ENCODE assay signal across 1 cellular context in the genomic region with DNA sequence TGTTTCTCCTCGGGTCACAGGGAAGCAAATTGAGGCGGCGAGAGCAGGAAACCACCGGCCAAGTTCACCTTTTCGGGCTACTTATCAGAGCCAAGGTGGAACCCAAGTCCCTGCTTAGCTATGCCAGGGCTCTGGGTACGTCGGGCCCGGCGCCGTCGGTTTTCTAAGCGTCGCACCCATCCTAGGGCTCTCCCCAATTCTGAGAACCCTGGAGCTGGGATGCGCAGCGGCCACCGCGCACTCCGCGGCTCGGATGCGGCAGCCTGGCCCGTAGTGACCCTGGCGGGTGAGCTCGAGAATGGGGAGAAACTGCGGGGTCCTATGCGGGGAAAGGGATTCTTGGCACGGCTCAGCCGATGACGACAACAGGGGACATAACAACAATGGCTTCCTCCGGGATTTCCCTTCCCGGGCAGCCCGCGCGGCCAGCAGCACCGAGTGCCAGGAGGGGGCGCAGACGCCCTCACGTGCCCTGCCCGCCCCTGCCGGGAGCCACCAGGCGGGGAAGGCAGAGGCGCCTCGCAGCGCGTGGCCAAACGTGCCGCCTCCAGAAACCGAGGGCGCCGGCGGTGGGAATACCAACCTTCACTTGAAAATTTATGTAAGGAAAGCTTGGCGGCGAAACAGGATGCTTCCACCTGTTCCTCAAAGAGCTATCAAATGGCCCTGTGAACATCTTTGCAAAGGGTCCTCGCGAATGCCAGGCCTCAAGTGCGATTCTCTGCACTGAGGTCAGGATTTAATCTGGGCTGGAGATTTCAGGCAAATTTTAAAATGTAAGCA.
TF ChIP-seq lines count a peak whose summit lies in the region.

No MANE protein-coding gene starts in this region.

TF ChIP-seq in A549, 52 proteins besides CTCF, POLR2A, EP300 and RAD21 (continued from another document):
- TF ChIP-seq, protein P1, sequence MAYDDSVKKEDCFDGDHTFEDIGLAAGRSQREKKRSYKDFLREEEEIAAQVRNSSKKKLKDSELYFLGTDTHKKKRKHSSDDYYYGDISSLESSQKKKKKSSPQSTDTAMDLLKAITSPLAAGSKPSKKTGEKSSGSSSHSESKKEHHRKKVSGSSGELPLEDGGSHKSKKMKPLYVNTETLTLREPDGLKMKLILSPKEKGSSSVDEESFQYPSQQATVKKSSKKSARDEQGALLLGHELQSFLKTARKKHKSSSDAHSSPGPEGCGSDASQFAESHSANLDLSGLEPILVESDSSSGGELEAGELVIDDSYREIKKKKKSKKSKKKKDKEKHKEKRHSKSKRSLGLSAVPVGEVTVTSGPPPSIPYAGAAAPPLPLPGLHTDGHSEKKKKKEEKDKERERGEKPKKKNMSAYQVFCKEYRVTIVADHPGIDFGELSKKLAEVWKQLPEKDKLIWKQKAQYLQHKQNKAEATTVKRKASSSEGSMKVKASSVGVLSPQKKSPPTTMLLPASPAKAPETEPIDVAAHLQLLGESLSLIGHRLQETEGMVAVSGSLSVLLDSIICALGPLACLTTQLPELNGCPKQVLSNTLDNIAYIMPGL (CRISPR knock-in tag; IDR thresholded peaks at IDR 0.05; ENCODE audit: borderline replicate concordance): no peak
- TF ChIP-seq HOXB13 (CRISPR knock-in tag; IDR thresholded peaks at IDR 0.05; ENCODE audit: low read depth) (no peak; the same call in 1 of the 2 replicates), EHMT2 (IDR thresholded peaks at IDR 0.05; ENCODE audit: low read depth) (no peak), RNF2 (IDR thresholded peaks at IDR 0.05; ENCODE audit: borderline replicate concordance, low read depth) (no peak), MAZ (IDR thresholded peaks at IDR 0.05; ENCODE audit: borderline replicate concordance, low read depth, low read length) (no peak), BHLHE40 (IDR thresholded peaks at IDR 0.05; ENCODE audit: low read depth, low read length) (peak; percentile 99), ZNF302 (CRISPR knock-in tag; IDR thresholded peaks at IDR 0.05) (no peak), KDM1A (IDR thresholded peaks at IDR 0.05; ENCODE audit: low read depth) (no peak), MYC (IDR thresholded peaks at IDR 0.05; ENCODE audit: borderline replicate concordance, low read length) (peak; percentile 51; the same call in 1 of the 2 replicates), CHD4 (IDR thresholded peaks at IDR 0.05; ENCODE audit: borderline replicate concordance) (no peak), RCOR1 (IDR thresholded peaks at IDR 0.05; ENCODE audit: low read depth, low read length) (no peak), ZFP36 (IDR thresholded peaks at IDR 0.05; ENCODE audit: borderline replicate concordance, partially characterized antibody) (no peak), SREBF2 (IDR thresholded peaks at IDR 0.05) (no peak), NPAS2 (CRISPR knock-in tag; IDR thresholded peaks at IDR 0.05; ENCODE audit: borderline replicate concordance) (peak; percentile 75), POLR2AphosphoS2 (conservative IDR thresholded peaks at IDR 0.05; ENCODE audit: low read length) (no peak), PHF8 (IDR thresholded peaks at IDR 0.05; ENCODE audit: borderline replicate concordance, low read depth) (no peak), GATA3 (IDR thresholded peaks at IDR 0.05; ENCODE audit: borderline replicate concordance) (no peak), FOSL2 (IDR thresholded peaks at IDR 0.05) (no peak), FOSL2 (CRISPR knock-in tag; IDR thresholded peaks at IDR 0.05) (no peak), KDM5A (IDR thresholded peaks at IDR 0.05) (no peak), HEYL (CRISPR knock-in tag; IDR thresholded peaks at IDR 0.05) (no peak), CEBPB (IDR thresholded peaks at IDR 0.05) (no peak), SMC3 (IDR thresholded peaks at IDR 0.05) (peak; percentile 83), ZSCAN20 (CRISPR knock-in tag; IDR thresholded peaks at IDR 0.05) (no peak), HDAC2 (IDR thresholded peaks at IDR 0.05) (no peak), HOXA7 (CRISPR knock-in tag; IDR thresholded peaks at IDR 0.05) (no peak), ZC3H11A (IDR thresholded peaks at IDR 0.05) (no peak), TP53 (CRISPR knock-in tag; IDR thresholded peaks at IDR 0.05) (no peak), RFX5 (IDR thresholded peaks at IDR 0.05) (no peak), NFE2L2 (conservative IDR thresholded peaks at IDR 0.05; ENCODE audit: low read length) (no peak), FOSB (CRISPR knock-in tag; IDR thresholded peaks at IDR 0.05) (no peak), HOXB5 (CRISPR knock-in tag; IDR thresholded peaks at IDR 0.05) (no peak), CBX8 (IDR thresholded peaks at IDR 0.05) (no peak), EHF (CRISPR knock-in tag; IDR thresholded peaks at IDR 0.05) (no peak), NR3C1 (IDR thresholded peaks at IDR 0.05) (no peak), TFCP2L1 (CRISPR knock-in tag; IDR thresholded peaks at IDR 0.05) (no peak), RARB (CRISPR knock-in tag; IDR thresholded peaks at IDR 0.05) (no peak), JUN (IDR thresholded peaks at IDR 0.05) (no peak), MAFK (IDR thresholded peaks at IDR 0.05; ENCODE audit: partially characterized antibody) (no peak), CBX2 (IDR thresholded peaks at IDR 0.05; ENCODE audit: borderline replicate concordance, low read depth) (no peak), FOXS1 (CRISPR knock-in tag; IDR thresholded peaks at IDR 0.05) (no peak), CHD2 (IDR thresholded peaks at IDR 0.05; ENCODE audit: low read length, partially characterized antibody) (no peak)
- TF ChIP-seq, protein P2, sequence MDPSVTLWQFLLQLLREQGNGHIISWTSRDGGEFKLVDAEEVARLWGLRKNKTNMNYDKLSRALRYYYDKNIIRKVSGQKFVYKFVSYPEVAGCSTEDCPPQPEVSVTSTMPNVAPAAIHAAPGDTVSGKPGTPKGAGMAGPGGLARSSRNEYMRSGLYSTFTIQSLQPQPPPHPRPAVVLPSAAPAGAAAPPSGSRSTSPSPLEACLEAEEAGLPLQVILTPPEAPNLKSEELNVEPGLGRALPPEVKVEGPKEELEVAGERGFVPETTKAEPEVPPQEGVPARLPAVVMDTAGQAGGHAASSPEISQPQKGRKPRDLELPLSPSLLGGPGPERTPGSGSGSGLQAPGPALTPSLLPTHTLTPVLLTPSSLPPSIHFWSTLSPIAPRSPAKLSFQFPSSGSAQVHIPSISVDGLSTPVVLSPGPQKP (IDR thresholded peaks at IDR 0.05; ENCODE audit: low read depth, low read length): no peak
- TF ChIP-seq, protein P3, sequence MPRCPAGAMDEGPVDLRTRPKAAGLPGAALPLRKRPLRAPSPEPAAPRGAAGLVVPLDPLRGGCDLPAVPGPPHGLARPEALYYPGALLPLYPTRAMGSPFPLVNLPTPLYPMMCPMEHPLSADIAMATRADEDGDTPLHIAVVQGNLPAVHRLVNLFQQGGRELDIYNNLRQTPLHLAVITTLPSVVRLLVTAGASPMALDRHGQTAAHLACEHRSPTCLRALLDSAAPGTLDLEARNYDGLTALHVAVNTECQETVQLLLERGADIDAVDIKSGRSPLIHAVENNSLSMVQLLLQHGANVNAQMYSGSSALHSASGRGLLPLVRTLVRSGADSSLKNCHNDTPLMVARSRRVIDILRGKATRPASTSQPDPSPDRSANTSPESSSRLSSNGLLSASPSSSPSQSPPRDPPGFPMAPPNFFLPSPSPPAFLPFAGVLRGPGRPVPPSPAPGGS (IDR thresholded peaks at IDR 0.05): no peak
- TF ChIP-seq, protein P4, sequence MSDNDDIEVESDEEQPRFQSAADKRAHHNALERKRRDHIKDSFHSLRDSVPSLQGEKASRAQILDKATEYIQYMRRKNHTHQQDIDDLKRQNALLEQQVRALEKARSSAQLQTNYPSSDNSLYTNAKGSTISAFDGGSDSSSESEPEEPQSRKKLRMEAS (IDR thresholded peaks at IDR 0.05): peak; percentile 99
- TF ChIP-seq, protein P5, sequence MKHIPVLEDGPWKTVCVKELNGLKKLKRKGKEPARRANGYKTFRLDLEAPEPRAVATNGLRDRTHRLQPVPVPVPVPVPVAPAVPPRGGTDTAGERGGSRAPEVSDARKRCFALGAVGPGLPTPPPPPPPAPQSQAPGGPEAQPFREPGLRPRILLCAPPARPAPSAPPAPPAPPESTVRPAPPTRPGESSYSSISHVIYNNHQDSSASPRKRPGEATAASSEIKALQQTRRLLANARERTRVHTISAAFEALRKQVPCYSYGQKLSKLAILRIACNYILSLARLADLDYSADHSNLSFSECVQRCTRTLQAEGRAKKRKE (CRISPR knock-in tag; IDR thresholded peaks at IDR 0.05; ENCODE audit: low read depth): no peak
- TF ChIP-seq, protein P6, sequence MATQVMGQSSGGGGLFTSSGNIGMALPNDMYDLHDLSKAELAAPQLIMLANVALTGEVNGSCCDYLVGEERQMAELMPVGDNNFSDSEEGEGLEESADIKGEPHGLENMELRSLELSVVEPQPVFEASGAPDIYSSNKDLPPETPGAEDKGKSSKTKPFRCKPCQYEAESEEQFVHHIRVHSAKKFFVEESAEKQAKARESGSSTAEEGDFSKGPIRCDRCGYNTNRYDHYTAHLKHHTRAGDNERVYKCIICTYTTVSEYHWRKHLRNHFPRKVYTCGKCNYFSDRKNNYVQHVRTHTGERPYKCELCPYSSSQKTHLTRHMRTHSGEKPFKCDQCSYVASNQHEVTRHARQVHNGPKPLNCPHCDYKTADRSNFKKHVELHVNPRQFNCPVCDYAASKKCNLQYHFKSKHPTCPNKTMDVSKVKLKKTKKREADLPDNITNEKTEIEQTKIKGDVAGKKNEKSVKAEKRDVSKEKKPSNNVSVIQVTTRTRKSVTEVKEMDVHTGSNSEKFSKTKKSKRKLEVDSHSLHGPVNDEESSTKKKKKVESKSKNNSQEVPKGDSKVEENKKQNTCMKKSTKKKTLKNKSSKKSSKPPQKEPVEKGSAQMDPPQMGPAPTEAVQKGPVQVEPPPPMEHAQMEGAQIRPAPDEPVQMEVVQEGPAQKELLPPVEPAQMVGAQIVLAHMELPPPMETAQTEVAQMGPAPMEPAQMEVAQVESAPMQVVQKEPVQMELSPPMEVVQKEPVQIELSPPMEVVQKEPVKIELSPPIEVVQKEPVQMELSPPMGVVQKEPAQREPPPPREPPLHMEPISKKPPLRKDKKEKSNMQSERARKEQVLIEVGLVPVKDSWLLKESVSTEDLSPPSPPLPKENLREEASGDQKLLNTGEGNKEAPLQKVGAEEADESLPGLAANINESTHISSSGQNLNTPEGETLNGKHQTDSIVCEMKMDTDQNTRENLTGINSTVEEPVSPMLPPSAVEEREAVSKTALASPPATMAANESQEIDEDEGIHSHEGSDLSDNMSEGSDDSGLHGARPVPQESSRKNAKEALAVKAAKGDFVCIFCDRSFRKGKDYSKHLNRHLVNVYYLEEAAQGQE (IDR thresholded peaks at IDR 0.05): no peak
- TF ChIP-seq, protein P7, sequence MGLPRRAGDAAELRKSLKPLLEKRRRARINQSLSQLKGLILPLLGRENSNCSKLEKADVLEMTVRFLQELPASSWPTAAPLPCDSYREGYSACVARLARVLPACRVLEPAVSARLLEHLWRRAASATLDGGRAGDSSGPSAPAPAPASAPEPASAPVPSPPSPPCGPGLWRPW (IDR thresholded peaks at IDR 0.05): no peak
- TF ChIP-seq, protein P8, sequence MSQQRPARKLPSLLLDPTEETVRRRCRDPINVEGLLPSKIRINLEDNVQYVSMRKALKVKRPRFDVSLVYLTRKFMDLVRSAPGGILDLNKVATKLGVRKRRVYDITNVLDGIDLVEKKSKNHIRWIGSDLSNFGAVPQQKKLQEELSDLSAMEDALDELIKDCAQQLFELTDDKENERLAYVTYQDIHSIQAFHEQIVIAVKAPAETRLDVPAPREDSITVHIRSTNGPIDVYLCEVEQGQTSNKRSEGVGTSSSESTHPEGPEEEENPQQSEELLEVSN (IDR thresholded peaks at IDR 0.05; ENCODE audit: borderline replicate concordance, low read depth): peak; percentile 98
